28 cellular contexts compared by ENCODE assay signal in the genomic region with DNA sequence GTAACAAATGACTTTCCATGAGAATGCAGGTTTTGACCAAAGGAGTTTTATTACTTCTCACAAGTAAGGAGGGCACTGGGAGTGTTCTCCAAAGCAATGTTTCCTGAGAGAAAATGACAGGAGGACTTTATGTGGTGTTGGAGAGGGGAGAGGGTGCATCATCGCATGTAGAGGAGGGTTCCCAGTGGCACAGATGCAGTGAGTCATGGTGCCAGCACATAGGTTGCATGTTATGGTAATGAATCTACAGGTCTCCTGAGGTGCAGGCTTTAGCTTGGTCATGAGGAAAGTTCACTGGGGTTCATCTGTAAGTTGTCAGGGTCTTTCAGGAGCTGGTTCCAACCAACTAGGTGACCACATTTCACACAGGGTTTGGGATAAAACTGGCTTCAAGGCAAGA. TPM values are rescaled to one million over a fixed set of nuclear protein-coding genes. Genes with fewer than 3 reads are reported as not detected.
DNase-seq lines count a peak whose midpoint lies in the region; ATAC-seq, FAIRE-seq and TF ChIP-seq lines count a peak whose summit lies in the region.
"Had no signal": no experiment of that assay in that cellular context is flagged by ENCODE, and none has a peak within 500 bp of the region (broad histone marks: within the 10 kb centered on the region; RNA-seq: fewer than 3 reads in every experiment).

No MANE protein-coding gene starts in this region.

- H3K4me1 Mint-ChIP-seq in MCF 10A (ENCODE audit: insufficient read depth, unreplicated experiment): no peaks in the 10 kb centered on the region
- no peaks in the 10 kb centered on the region for H3K4me1 Mint-ChIP-seq in stimulated activated effector memory CD8-positive, alpha-beta T cell treated with anti-CD3 and anti-CD28 coated beads, Interleukin-12 subunit alpha, Interleukin-12 subunit beta, amount 100 ng/mL, for 72 hours
- no peaks in the 10 kb centered on the region for H3K4me1 Mint-ChIP-seq in CD14-positive monocyte
- H3K4me1 Mint-ChIP-seq: CD4-positive, CD25-positive, alpha-beta regulatory T cell had no signal

- H3K4me3 ChIP-seq in breast epithelium: no peak overlapping the region
- H3K4me3 ChIP-seq in keratinocyte (ENCODE audit: control insufficient read depth in 2 of 3, extremely low read depth in 1 of 3, insufficient read depth in 2 of 3, low read depth in 1 of 3, low read length in 3 of 3): no peak overlapping the region
- H3K4me3 ChIP-seq in SJCRH30: no peak overlapping the region
- H3K4me3 ChIP-seq: HAP-1, heart left ventricle, K562, tibial artery had no signal

- peak; percentile 5 for DNase-seq in MCF 10A (ENCODE audit: unreplicated experiment)
- DNase-seq in breast epithelium (ENCODE audit: low spot score in 2 of 2): no peak
- DNase-seq in astrocyte of the hippocampus (ENCODE audit: low read depth, low spot score): peak; percentile 11
- no peak for DNase-seq in keratinocyte (ENCODE audit: low read depth, low spot score)
- DNase-seq in stimulated activated effector memory CD8-positive, alpha-beta T cell treated with anti-CD3 and anti-CD28 coated beads, Interleukin-12 subunit alpha, Interleukin-12 subunit beta, amount 100 ng/mL, for 72 hours (ENCODE audit: low spot score in 2 of 2): no peak
- no peak for DNase-seq in CD14-positive monocyte (ENCODE audit: low spot score)
- DNase-seq in SJCRH30: no peak
- no peak for DNase-seq in GOT3 (lab: John Stamatoyannopoulos, UW)
- DNase-seq: activated CD4-positive, alpha-beta T cell treated with anti-CD3 and anti-CD28 coated beads for 4 hours; activated gamma-delta T cell; CD4-positive, CD25-positive, alpha-beta regulatory T cell; cerebellar nuclear complex; heart left ventricle; kidney glomerular epithelial cell; NCI-H1417 treated with DMSO at 0.1 percent for 48 hours; NCI-H2081 treated with DMSO at 0.1 percent for 48 hours; NCI-H774; small intestine; stimulated activated naive CD8-positive, alpha-beta T cell treated with anti-CD3 and anti-CD28 coated beads, Interleukin-15, amount 100 ng/mL, for 72 hours; T-helper 2 cell; tibial artery had no signal

- H3K9me3 ChIP-seq in breast epithelium: no peaks in the 10 kb centered on the region
- H3K9me3 ChIP-seq in keratinocyte (ENCODE audit: control insufficient read depth, low read depth, low read length): no peaks in the 10 kb centered on the region
- no peaks in the 10 kb centered on the region for H3K9me3 ChIP-seq in SJCRH30 (replicated peaks)
- H3K9me3 ChIP-seq: HAP-1, heart left ventricle, tibial artery had no signal

- CTCF ChIA-PET in MCF 10A (lab: Yijun Ruan, JAX): no interaction called here

- peak; percentile 60 for ATAC-seq in stimulated activated effector memory CD8-positive, alpha-beta T cell treated with anti-CD3 and anti-CD28 coated beads, Interleukin-12 subunit alpha, Interleukin-12 subunit beta, amount 100 ng/mL, for 72 hours
- ATAC-seq: heart left ventricle; K562; stimulated activated naive CD8-positive, alpha-beta T cell treated with anti-CD3 and anti-CD28 coated beads, Interleukin-15, amount 100 ng/mL, for 72 hours had no signal

- no peaks in the 10 kb centered on the region for H3K9me1 ChIP-seq in keratinocyte (ENCODE audit: control insufficient read depth, extremely low read depth, insufficient read depth, low read length)

- H2AFZ ChIP-seq in keratinocyte (ENCODE audit: control insufficient read depth, low read length): no peak overlapping the region

- H3K4me2 ChIP-seq in keratinocyte (ENCODE audit: control insufficient read depth, extremely low read depth, insufficient read depth, low read depth, low read length): no peak overlapping the region

- no peaks in the 10 kb centered on the region for H4K20me1 ChIP-seq in keratinocyte (ENCODE audit: control insufficient read depth, extremely low read depth, insufficient read depth, low read length)

- intact Hi-C loops in MCF 10A (cut with micrococcal nuclease): no loop called here
- intact Hi-C loops in breast epithelium (cut with DNase I; ENCODE audit: low total_unique reads): no loop called here
- intact Hi-C loops in CD14-positive monocyte (cut with micrococcal nuclease): no loop called here

- H3K4me1 ChIP-seq in breast epithelium: no peaks in the 10 kb centered on the region
- no peaks in the 10 kb centered on the region for H3K4me1 ChIP-seq in keratinocyte (ENCODE audit: control insufficient read depth, extremely low read depth, insufficient read depth, low read length)
- H3K4me1 ChIP-seq in SJCRH30: no peaks in the 10 kb centered on the region
- H3K4me1 ChIP-seq: HAP-1, tibial artery had no signal

- no peak overlapping the region for H3K9ac ChIP-seq in keratinocyte (ENCODE audit: control insufficient read depth, extremely low read depth, insufficient read depth, low read length)

- dilution Hi-C loops in keratinocyte (cut with MboI; ENCODE audit: extremely low pct_ligation_motif_present, low sequenced_read_pairs): no loop called here

- H3K79me2 ChIP-seq in keratinocyte (ENCODE audit: control insufficient read depth, insufficient read depth, low read length): no peaks in the 10 kb centered on the region

- POLR2A ChIA-PET in MCF 10A (lab: Yijun Ruan, JAX): no interaction called here

- no TSS peak for BruUV-seq in MCF 10A (replicated peaks; lab: Mats Ljungman, UMichigan)

- peak; percentile 43 for FAIRE-seq in keratinocyte (lab: Jason Lieb, UNC)
- FAIRE-seq: D721Med, K562, small intestine had no signal

- TF ChIP-seq CTCF in MCF 10A (IDR thresholded peaks at IDR 0.05; ENCODE audit: unreplicated experiment) (no peak), breast epithelium (IDR thresholded peaks at IDR 0.05) (no peak), keratinocyte (optimal IDR thresholded peaks at IDR 0.05 in 1 of 3, IDR thresholded peaks at IDR 0.05 in 1 of 3, conservative IDR thresholded peaks at IDR 0.05 in 1 of 3; ENCODE audit: extremely low read depth in 1 of 3, insufficient read depth in 2 of 3, low read length in 3 of 3) (no peak), CD14-positive monocyte (IDR thresholded peaks at IDR 0.05) (no peak)

- no peak for TF ChIP-seq POLR2A in breast epithelium (IDR thresholded peaks at IDR 0.05)

- H3K36me3 ChIP-seq in breast epithelium (no peaks in the 10 kb centered on the region), keratinocyte (ENCODE audit: control insufficient read depth in 2 of 2, extremely low read depth in 1 of 2, insufficient read depth in 2 of 2, low read length in 2 of 2) (no peaks in the 10 kb centered on the region), SJCRH30 (no peaks in the 10 kb centered on the region)
- H3K36me3 ChIP-seq: HAP-1 had no signal

- no peaks in the 10 kb centered on the region for H3K27me3 ChIP-seq in breast epithelium
- no peaks in the 10 kb centered on the region for H3K27me3 ChIP-seq in keratinocyte (ENCODE audit: control insufficient read depth, extremely low read depth, insufficient read depth, low read length)
- no peaks in the 10 kb centered on the region for H3K27me3 ChIP-seq in SJCRH30
- H3K27me3 ChIP-seq: heart left ventricle, tibial artery had no signal

- no peaks in the 10 kb centered on the region for H3K27me3 Mint-ChIP-seq in MCF 10A (ENCODE audit: insufficient read depth, unreplicated experiment)
- peaks cover 0 to 7% (median 2%) of the 10 kb centered on the region in 3 donors for H3K27me3 Mint-ChIP-seq in CD14-positive monocyte (ENCODE audit: low read depth in 3 of 3)
- H3K27me3 Mint-ChIP-seq: CD4-positive, CD25-positive, alpha-beta regulatory T cell had no signal

- H3K27ac ChIP-seq in breast epithelium: no peak overlapping the region
- no peak overlapping the region for H3K27ac ChIP-seq in keratinocyte (ENCODE audit: control insufficient read depth, insufficient read depth, low read length)
- no peak overlapping the region for H3K27ac ChIP-seq in SJCRH30
- H3K27ac ChIP-seq: heart left ventricle, RWPE1, tibial artery had no signal

- H3K27ac Mint-ChIP-seq in MCF 10A (ENCODE audit: low read depth, unreplicated experiment) (no peak overlapping the region), CD14-positive monocyte (peak overlapping the region in 1 of 7 donors; percentile 16)
- no peak overlapping the region for H3K27ac Mint-ChIP-seq in stimulated activated effector memory CD8-positive, alpha-beta T cell treated with anti-CD3 and anti-CD28 coated beads, Interleukin-12 subunit alpha, Interleukin-12 subunit beta, amount 100 ng/mL, for 72 hours
- H3K27ac Mint-ChIP-seq: stimulated activated naive CD8-positive, alpha-beta T cell treated with anti-CD3 and anti-CD28 coated beads, Interleukin-15, amount 100 ng/mL, for 72 hours had no signal

- H3K36me3 Mint-ChIP-seq in MCF 10A (ENCODE audit: insufficient read depth, unreplicated experiment) (peaks cover 4% of the 10 kb centered on the region), CD14-positive monocyte (peaks cover 0 to 6% of the 10 kb centered on the region in 2 donors)
- no peaks in the 10 kb centered on the region for H3K36me3 Mint-ChIP-seq in stimulated activated effector memory CD8-positive, alpha-beta T cell treated with anti-CD3 and anti-CD28 coated beads, Interleukin-12 subunit alpha, Interleukin-12 subunit beta, amount 100 ng/mL, for 72 hours

- H3K4me3 Mint-ChIP-seq in MCF 10A (ENCODE audit: unreplicated experiment) (no peak overlapping the region), CD14-positive monocyte (no peak overlapping the region)
- no peak overlapping the region for H3K4me3 Mint-ChIP-seq in stimulated activated effector memory CD8-positive, alpha-beta T cell treated with anti-CD3 and anti-CD28 coated beads, Interleukin-12 subunit alpha, Interleukin-12 subunit beta, amount 100 ng/mL, for 72 hours
- H3K4me3 Mint-ChIP-seq: CD4-positive, CD25-positive, alpha-beta regulatory T cell; stimulated activated naive CD8-positive, alpha-beta T cell treated with anti-CD3 and anti-CD28 coated beads, Interleukin-15, amount 100 ng/mL, for 72 hours had no signal

- H3K9me3 Mint-ChIP-seq in MCF 10A (ENCODE audit: unreplicated experiment): no peaks in the 10 kb centered on the region
- H3K9me3 Mint-ChIP-seq in stimulated activated effector memory CD8-positive, alpha-beta T cell treated with anti-CD3 and anti-CD28 coated beads, Interleukin-12 subunit alpha, Interleukin-12 subunit beta, amount 100 ng/mL, for 72 hours: no peaks in the 10 kb centered on the region
- H3K9me3 Mint-ChIP-seq in CD14-positive monocyte: peaks cover 0 to 1% (median 0%) of the 10 kb centered on the region in 7 donors
- H3K9me3 Mint-ChIP-seq: stimulated activated naive CD8-positive, alpha-beta T cell treated with anti-CD3 and anti-CD28 coated beads, Interleukin-15, amount 100 ng/mL, for 72 hours had no signal

RNA-seq across cellular contexts. Expression of a gene that starts 30.4 kb away (rescaled TPM):
- not detected in 2 replicates for total RNA-seq in MCF 10A (2022)
- total RNA-seq in breast epithelium: not detected
- polyA plus RNA-seq in keratinocyte: not detected in 3 replicates
- not detected for polyA plus RNA-seq in keratinocyte (2011; ENCODE audit: low read depth)
- not detected in 2 replicates for polyA plus RNA-seq in keratinocyte (2011; cell fraction: cytosol; rRNA removed)
- polyA plus RNA-seq in keratinocyte (2011; cell fraction: nucleus; rRNA removed): not detected in 2 replicates
- polyA plus RNA-seq in keratinocyte (2012; ENCODE audit: low replicate concordance): not detected in 2 replicates
- not detected in 3 replicates for polyA minus RNA-seq in keratinocyte
- polyA minus RNA-seq in keratinocyte (2011; cell fraction: cytosol; rRNA and poly(A)+ RNA removed): not detected
- polyA minus RNA-seq in keratinocyte (2011; cell fraction: nucleus; rRNA and poly(A)+ RNA removed): not detected in 2 replicates
- polyA plus RNA-seq in CD14-positive monocyte: not detected
- total RNA-seq in SJCRH30 (2014; rRNA removed; shearing (Covaris generic)): not detected in 2 replicates
- total RNA-seq: A172; CD4-positive, CD25-positive, alpha-beta regulatory T cell; heart left ventricle; K562; lung microvascular endothelial cell; pulmonary artery endothelial cell had no signal
- polyA plus RNA-seq: CD4-positive, CD25-positive, alpha-beta regulatory T cell; heart left ventricle; K562 had no signal

Comparison
In these comparisons a context has a peak if more than half of its experiments do, and no peak if none do; other contexts are left out.
1. DNase-seq: peak in MCF 10A (single experiment) and astrocyte of the hippocampus (single experiment); none in breast epithelium (0 of 2), keratinocyte (single experiment), stimulated activated effector memory CD8-positive, alpha-beta T cell treated with anti-CD3 and anti-CD28 coated beads, Interleukin-12 subunit alpha, Interleukin-12 subunit beta, amount 100 ng/mL, for 72 hours (0 of 2), CD14-positive monocyte (single experiment), SJCRH30 (0 of 2) and GOT3 (single experiment).